ENCODE assay signal across 6 cellular contexts in genomic region chr11:65524010-65524746, GRCh38. TPM values are rescaled to one million over a fixed set of nuclear protein-coding genes. Genes with fewer than 3 reads are reported as not detected.
DNase-seq lines count a peak whose midpoint lies in the region; ATAC-seq and TF ChIP-seq lines count a peak whose summit lies in the region.

No MANE protein-coding gene starts in this region.

- TF ChIP-seq POLR2A in upper lobe of left lung (IDR thresholded peaks at IDR 0.05): no peak

- H3K9ac ChIP-seq in iPS-18a (ENCODE audit: low read length): no peak overlapping the region

- peaks cover 48 to 55% (median 50%) of the 10 kb centered on the region in 3 donors for H3K4me1 Mint-ChIP-seq in T-cell

- no peak for TF ChIP-seq CTCF in BJ (IDR thresholded peaks at IDR 0.05; ENCODE audit: insufficient read depth, low read depth, low read length)
- no peak for TF ChIP-seq CTCF in upper lobe of left lung (IDR thresholded peaks at IDR 0.05)

- no peak for TF ChIP-seq EP300 in upper lobe of left lung (IDR thresholded peaks at IDR 0.05)

- H3K27me3 Mint-ChIP-seq in T-cell: peaks cover 0 to 2% of the 10 kb centered on the region in 2 donors

- H3K4me1 ChIP-seq in iPS-18a (ENCODE audit: control insufficient read depth, low read depth, low read length) (peaks cover 5% of the 10 kb centered on the region), upper lobe of left lung (peaks cover 21 to 37% (median 29%) of the 10 kb centered on the region in 4 donors)

- ATAC-seq in T-cell (replicated peaks in 1 of 4) (peak; percentile 11 to 26 (median 13)), upper lobe of left lung (ENCODE audit: low FRiP score in 2 of 2) (peak; percentile 47 to 69)

- H3K27me3 ChIP-seq in BJ (ENCODE audit: control insufficient read depth, insufficient read depth, low read length) (no peaks in the 10 kb centered on the region), iPS-18a (ENCODE audit: control insufficient read depth, insufficient read depth, low read length) (peaks cover 5% of the 10 kb centered on the region), upper lobe of left lung (no peaks in the 10 kb centered on the region)

- 36 to 38% methylated on average over 11 to 12 of the region's 12 CpGs for WGBS in upper lobe of left lung, 2 donors

- H3K4me3 ChIP-seq in BJ (ENCODE audit: low read depth, low read length) (peak overlapping the region; percentile 29), iPS-18a (ENCODE audit: low read length) (peak overlapping the region; percentile 53), upper lobe of left lung (peak overlapping the region; percentile 10 to 99 (median 93))

- H3K27ac Mint-ChIP-seq in T-cell: peak overlapping the region; percentile 86 to 93

- H3K36me3 ChIP-seq in BJ (ENCODE audit: control insufficient read depth, insufficient read depth, low read length): peaks cover 12% of the 10 kb centered on the region
- peaks cover 7% of the 10 kb centered on the region for H3K36me3 ChIP-seq in iPS-18a (ENCODE audit: control insufficient read depth, low read depth, low read length)
- peaks cover 0 to 29% (median 9%) of the 10 kb centered on the region in 4 donors for H3K36me3 ChIP-seq in upper lobe of left lung

- H3K9me3 ChIP-seq in iPS-18a (ENCODE audit: control insufficient read depth, low read depth, low read length) (no peaks in the 10 kb centered on the region), upper lobe of left lung (no peaks in the 10 kb centered on the region)

- H3K27ac ChIP-seq in iPS-18a (ENCODE audit: low read length): no peak overlapping the region
- H3K27ac ChIP-seq in upper lobe of left lung: peak overlapping the region; percentile 53 to 80 (median 59)

- H3K36me3 Mint-ChIP-seq in T-cell: peaks cover 13% of the 10 kb centered on the region

- CTCF ChIA-PET in BJ (lab: Yijun Ruan, JAX) (interaction anchor here (0.7 to 1.0 kb wide), 3 partner anchors 13 to 48 kb away, joined by 3 to 4 read pairs (median 3); partner anchors contain the start of genes FAM89B and ZNRD2), T-cell (lab: Charles Lee) (interaction anchor here in 1 of 2 donors (0.5 to 1.1 kb wide), 4 partner anchors 14 to 195 kb away, joined by 3 to 7 read pairs (median 3); no protein-coding TSS in a partner anchor)

- POLR2A ChIA-PET in BJ (lab: Charles Lee) (interaction anchor here (0.6 kb wide), 1 partner anchor 12 kb away, joined by 3 read pairs; no protein-coding TSS in a partner anchor), T-cell (lab: Charles Lee) (interaction anchor here in 1 of 2 donors (0.6 to 0.9 kb wide), 2 partner anchors 25 to 364 kb away, joined by 4 to 5 read pairs; partner anchors contain the start of genes FIBP and MALAT1)

- H3K4me3 Mint-ChIP-seq in T-cell: peak overlapping the region; percentile 72 to 75 (median 73)

- H3K9me3 Mint-ChIP-seq in T-cell: no peaks in the 10 kb centered on the region

- DNase-seq in BJ (ENCODE audit: low read depth) (no peak), T-cell (no peak), upper lobe of left lung (peak in 1 of 2 donors; percentile 61), HK-2 (ENCODE audit: unreplicated experiment) (no peak)
- DNase-seq in activated effector memory CD4-positive, alpha-beta T cell treated with Interleukin-2 at 50 U/mL for 16 hours: no peak

RNA-seq across cellular contexts. Expression of gene SCYL1, which starts 0.7 kb away (rescaled TPM):
- 81.7 and 134 TPM in 2 replicates for polyA plus RNA-seq in BJ (2011; rRNA removed)
- 73.5 and 101 TPM in 2 replicates for polyA minus RNA-seq in BJ (2011; rRNA and poly(A)+ RNA removed)
- total RNA-seq in T-cell (10 to 100 TPM; 66.4 to 96.8 (median 76.8) TPM), upper lobe of left lung (100 to 1,000 TPM in 1 of 6 donors, 10 to 100 TPM in 5; 64.0 to 120 (median 88.8) TPM)

RNA-seq across cellular contexts. Expression of gene MALAT1, which starts 25.3 kb away (rescaled TPM):
- 924 and 1,611 TPM in 2 replicates for polyA plus RNA-seq in BJ (2011; rRNA removed)
- polyA minus RNA-seq in BJ (2011; rRNA and poly(A)+ RNA removed): 12,707 and 21,303 TPM in 2 replicates
- total RNA-seq in T-cell: over 10,000 TPM; 21,382 to 33,585 (median 22,045) TPM
- total RNA-seq in upper lobe of left lung: over 10,000 TPM in 5 of 6 donors, 1,000 to 10,000 TPM in 1; 9,697 to 52,390 (median 19,698) TPM

RNA-seq across cellular contexts. Expression of gene LTBP3, which starts 34.0 kb away (rescaled TPM):
- polyA plus RNA-seq in BJ (2011; rRNA removed): 37.9 and 77.7 TPM in 2 replicates
- polyA minus RNA-seq in BJ (2011; rRNA and poly(A)+ RNA removed): 33.3 and 56.6 TPM in 2 replicates
- total RNA-seq in T-cell: 100 to 1,000 TPM; 200 to 364 (median 284) TPM
- 100 to 1,000 TPM in 5 of 6 donors, 10 to 100 TPM in 1; 99.9 to 479 (median 131) TPM for total RNA-seq in upper lobe of left lung

RNA-seq across cellular contexts. Expression of gene ZNRD2, which starts 46.1 kb away (rescaled TPM):
- 48.7 and 73.3 TPM in 2 replicates for polyA plus RNA-seq in BJ (2011; rRNA removed)
- 7.9 and 13.5 TPM in 2 replicates for polyA minus RNA-seq in BJ (2011; rRNA and poly(A)+ RNA removed)
- 10 to 100 TPM; 32.5 to 36.9 (median 34.5) TPM for total RNA-seq in T-cell
- total RNA-seq in upper lobe of left lung: 10 to 100 TPM; 22.6 to 60.7 (median 39.7) TPM

RNA-seq across cellular contexts. Expression of gene FAM89B, which starts 48.2 kb away (rescaled TPM):
- 38.2 and 56.9 TPM in 2 replicates for polyA plus RNA-seq in BJ (2011; rRNA removed)
- 23.4 and 32.3 TPM in 2 replicates for polyA minus RNA-seq in BJ (2011; rRNA and poly(A)+ RNA removed)
- 10 to 100 TPM; 36.3 to 72.9 (median 69.3) TPM for total RNA-seq in T-cell
- 10 to 100 TPM; 27.9 to 65.8 (median 45.3) TPM for total RNA-seq in upper lobe of left lung

Comparison
In these comparisons a context has a peak if more than half of its experiments do, and no peak if none do; other contexts are left out.
1. H3K4me3 ChIP-seq: peak in every context shown above with its lines; median percentile 93 in upper lobe of left lung; 53 in iPS-18a; 29 in BJ.